18 cellular contexts compared by ENCODE assay signal in genomic region chr12:119198440-119198839, GRCh38. TPM values are rescaled to one million over a fixed set of nuclear protein-coding genes. Genes with fewer than 3 reads are reported as not detected.
A peak's percentile ranks its signal among the peaks of the same experiment; 100 is the strongest.
DNase-seq lines count a peak whose midpoint lies in the region; ATAC-seq and TF ChIP-seq lines count a peak whose summit lies in the region.
"Had no signal": no experiment of that assay in that cellular context is flagged by ENCODE, and none has a peak within 500 bp of the region (broad histone marks: within the 10 kb centered on the region; RNA-seq: fewer than 3 reads in every experiment).

No MANE protein-coding gene starts in this region.

- H2AK5ac ChIP-seq in trophoblast cell (ENCODE audit: low read length): no peak overlapping the region

- H2BK120ac ChIP-seq in trophoblast cell (ENCODE audit: insufficient read depth, low read length, poor library complexity): peak overlapping the region; percentile 48

- H3K9me3 Mint-ChIP-seq in brain: no peaks in the 10 kb centered on the region

- peak overlapping the region; percentile 65 for H4K8ac ChIP-seq in trophoblast cell (ENCODE audit: low read depth, low read length)

- H3K4me1 ChIP-seq in trophoblast cell (ENCODE audit: control insufficient read depth in 1 of 2, insufficient read depth in 2 of 2, low read length in 2 of 2): peaks cover 5 to 16% of the 10 kb centered on the region in 2 experiments
- peaks cover 0 to 7% (median 0%) of the 10 kb centered on the region in 4 donors for H3K4me1 ChIP-seq in transverse colon

- DNase-seq in trophoblast cell (no peak), transverse colon (no peak), islet precursor cell (no peak), kidney glomerular epithelial cell (lab: John Stamatoyannopoulos, UW) (no peak)
- DNase-seq: C1 segment of cervical spinal cord, DMS79 treated with DMSO at 0.1 percent for 48 hours, GM23248, KG1, NCI-H1436, NCI-H2029, NCI-H2171 treated with DMSO at 0.1 percent for 48 hours, NCI-H446 treated with DMSO at 0.1 percent for 48 hours, PC-3 had no signal

- no peaks in the 10 kb centered on the region for H3K27me3 Mint-ChIP-seq in brain

- H3K4me3 Mint-ChIP-seq in brain: no peak overlapping the region

- H2BK5ac ChIP-seq in trophoblast cell (ENCODE audit: low read depth, low read length, poor library complexity): no peak overlapping the region

- H3K9me3 ChIP-seq in trophoblast cell (ENCODE audit: insufficient read depth, low read depth, low read length) (no peaks in the 10 kb centered on the region), transverse colon (no peaks in the 10 kb centered on the region)

- peak overlapping the region; percentile 28 for H4K91ac ChIP-seq in trophoblast cell (ENCODE audit: low read depth, low read length)

- H3K4me1 Mint-ChIP-seq in brain: peaks cover 20% of the 10 kb centered on the region

- no peak overlapping the region for H3K9ac ChIP-seq in trophoblast cell (ENCODE audit: low read length)
- H3K9ac ChIP-seq: GM23248 had no signal

- no CpG with 5 or more reads among the region's 2 CpGs for WGBS in trophoblast cell (ENCODE audit: extremely low coverage, insufficient coverage, insufficient read length)
- 50 to 85% methylated on average over 2 of the region's 2 CpGs for WGBS in transverse colon (ENCODE audit: low coverage in 1 of 2), 2 donors

- no peaks in the 10 kb centered on the region for H3K36me3 Mint-ChIP-seq in brain

- no peak overlapping the region for H3K4ac ChIP-seq in trophoblast cell (ENCODE audit: low read depth, low read length)

- in situ Hi-C loops in transverse colon (cut with MboI; ENCODE audit: low pct_ligation_motif_present in 1 of 4, low pct_unique_long_range_greater_than_20kb in 1 of 4, low sequenced_read_pairs in 3 of 4): no loop called here

- no peak overlapping the region for H3K14ac ChIP-seq in trophoblast cell (ENCODE audit: low read length)

- H4K12ac ChIP-seq in trophoblast cell (ENCODE audit: low read depth, low read length): no peak overlapping the region

- no peak overlapping the region for H2AFZ ChIP-seq in trophoblast cell (ENCODE audit: insufficient read depth, low read length, poor library complexity)
- H2AFZ ChIP-seq: GM23248 had no signal

- intact Hi-C loops in transverse colon (cut with DNase I; ENCODE audit: low total_unique reads): no loop called here

- H2BK12ac ChIP-seq in trophoblast cell (ENCODE audit: low read length): peak overlapping the region; percentile 66

- H3K18ac ChIP-seq in trophoblast cell (ENCODE audit: low read length): no peak overlapping the region

- H3K27ac Mint-ChIP-seq in brain: peak overlapping the region in 3 of 5 experiments; percentile 21 to 53 (median 41)

- H3K27ac ChIP-seq in trophoblast cell (ENCODE audit: low read depth, low read length) (no peak overlapping the region), transverse colon (peak overlapping the region; percentile 53 to 85 (median 74))
- H3K27ac ChIP-seq: GM23248 had no signal

- no peak overlapping the region for H3K4me2 ChIP-seq in trophoblast cell (ENCODE audit: low read length)

- ATAC-seq in esophagus mucosa (peak; percentile 34), GM21825 (IDR thresholded peaks at IDR 0.05; ENCODE audit: unreplicated experiment) (no peak)
- ATAC-seq: HCT116, PC-3 had no signal

- H3K4me3 ChIP-seq in trophoblast cell (ENCODE audit: low read depth, low read length) (no peak overlapping the region), transverse colon (no peak overlapping the region)
- H3K4me3 ChIP-seq: GM23248 had no signal

- TF ChIP-seq CTCF in brain (conservative IDR thresholded peaks at IDR 0.05) (no peak), transverse colon (IDR thresholded peaks at IDR 0.05) (no peak)

- peaks cover 17 to 18% of the 10 kb centered on the region in 2 experiments for H3K36me3 ChIP-seq in trophoblast cell (ENCODE audit: control insufficient read depth in 1 of 2, insufficient read depth in 2 of 2, low read length in 2 of 2)
- no peaks in the 10 kb centered on the region for H3K36me3 ChIP-seq in transverse colon

- no peak for TF ChIP-seq POLR2A in transverse colon (IDR thresholded peaks at IDR 0.05)

- H3K79me1 ChIP-seq in trophoblast cell (ENCODE audit: low read length): peaks cover 8% of the 10 kb centered on the region

- TF ChIP-seq EP300 in transverse colon (IDR thresholded peaks at IDR 0.05; ENCODE audit: low read depth): no peak

- H3K27me3 ChIP-seq in trophoblast cell (ENCODE audit: insufficient read depth, low read length) (no peaks in the 10 kb centered on the region), transverse colon (no peaks in the 10 kb centered on the region)

- no peak overlapping the region for H3K23ac ChIP-seq in trophoblast cell (ENCODE audit: low read length)

- H3K79me2 ChIP-seq in trophoblast cell (ENCODE audit: control insufficient read depth, insufficient read depth, low read length, poor library complexity): no peaks in the 10 kb centered on the region

RNA-seq across cellular contexts. Expression of gene HSPB8, which starts 19.7 kb away (rescaled TPM):
- polyA plus RNA-seq in brain (ENCODE audit: insufficient read depth, low read depth, low replicate concordance): 70.7 TPM
- 33.8 TPM for total RNA-seq in esophagus mucosa
- 373 and 404 TPM in 2 replicates for polyA plus RNA-seq in trophoblast cell (2013)
- total RNA-seq in transverse colon: 10 to 100 TPM; 42.7 to 59.8 (median 51.9) TPM
- total RNA-seq: G401 had no signal
